Comparison of ENCODE assay signal across 21 cellular contexts in genomic region chr13:80858131-80858530, GRCh38.
DNase-seq lines count a peak whose midpoint lies in the region; ATAC-seq, FAIRE-seq and TF ChIP-seq lines count a peak whose summit lies in the region.
"Had no signal": no experiment of that assay in that cellular context is flagged by ENCODE, and none has a peak within 500 bp of the region (broad histone marks: within the 10 kb centered on the region; RNA-seq: fewer than 3 reads in every experiment).

No MANE protein-coding gene starts in this region.

- no peak overlapping the region for H2BK5ac ChIP-seq in neuronal stem cell (ENCODE audit: low read length)

- peaks cover 2% of the 10 kb centered on the region; the same call in 1 of the 3 replicates for H3K9me3 Mint-ChIP-seq in GM23338
- H3K9me3 Mint-ChIP-seq: IgD-negative memory B cell had no signal

- H3K79me2 ChIP-seq in GM23338 (replicated peaks; ENCODE audit: insufficient read depth) (no peaks in the 10 kb centered on the region), K562 (ENCODE audit: control insufficient read depth, insufficient read depth, low read length) (no peaks in the 10 kb centered on the region)

- no peak overlapping the region for H2BK120ac ChIP-seq in neuronal stem cell (ENCODE audit: low read depth, low read length)

- FAIRE-seq in K562 (lab: Jason Lieb, UNC): no peak
- FAIRE-seq: GM12892, GM18507, HepG2 had no signal

- no peak for TF ChIP-seq RAD21 in K562 (CRISPR knock-in tag; conservative IDR thresholded peaks at IDR 0.05 in 1 of 2, IDR thresholded peaks at IDR 0.05 in 1 of 2)

- H3K9ac ChIP-seq in HUES64 (ENCODE audit: low read depth, low read length): no peak overlapping the region
- H3K9ac ChIP-seq in K562 (ENCODE audit: insufficient read depth in 1 of 2, low read depth in 2 of 2, low read length in 2 of 2): no peak overlapping the region
- no peak overlapping the region for H3K9ac ChIP-seq in neuronal stem cell (ENCODE audit: low read depth, low read length, poor library complexity)
- H3K9ac ChIP-seq: BLaER1 had no signal

- DNase-seq in GM23338 (ENCODE audit: low spot score) (peak; percentile 27), K562 (ENCODE audit: extremely low read depth in 1 of 4, low spot score in 3 of 4) (no peak), neuronal stem cell (ENCODE audit: low spot score) (no peak), tibial artery (no peak), dedifferentiated amniotic fluid mesenchymal stem cell (ENCODE audit: extremely low spot score) (no peak)
- DNase-seq: 8988T; CD4-positive, alpha-beta memory T cell; DMS153; DMS79; GDM1; GOT3 had no signal

- H3K23ac ChIP-seq in neuronal stem cell (ENCODE audit: low read depth, low read length, poor library complexity): no peak overlapping the region

- peak overlapping the region; percentile 9; the same call in 1 of the 2 replicates for H3K4me2 ChIP-seq in GM23338
- no peak overlapping the region for H3K4me2 ChIP-seq in K562 (ENCODE audit: insufficient read depth, low read length)
- H3K4me2 ChIP-seq in neuronal stem cell (ENCODE audit: insufficient read depth, low read length, poor library complexity, severe bottlenecking): no peak overlapping the region
- H3K4me2 ChIP-seq: BLaER1 had no signal

- intact Hi-C loops in K562 (cut with micrococcal nuclease) (no loop called here), tibial artery (cut with DNase I; ENCODE audit: low total_unique reads) (no loop called here)

- in situ Hi-C loops in K562 (cut with MboI): no loop called here

- H2AK5ac ChIP-seq in neuronal stem cell (ENCODE audit: low read depth, low read length): no peak overlapping the region

- CTCF ChIA-PET in K562 (lab: Yijun Ruan, JAX; ENCODE audit: low intra/inter-chr PET ratio): no interaction called here

- no peak for TF ChIP-seq POLR2A in K562 (conservative IDR thresholded peaks at IDR 0.05)

- no peak for TF ChIP-seq CTCF in GM23338 (conservative IDR thresholded peaks at IDR 0.05; ENCODE audit: low read depth in 2 of 2)
- no peak for TF ChIP-seq CTCF in K562 (IDR thresholded peaks at IDR 0.05 in 2 of 3, conservative IDR thresholded peaks at IDR 0.05 in 1 of 3; ENCODE audit: insufficient read depth in 2 of 3, low read depth in 1 of 3, low read length in 3 of 3)
- TF ChIP-seq CTCF in tibial artery (IDR thresholded peaks at IDR 0.05): no peak

- no peaks in the 10 kb centered on the region for H3F3A ChIP-seq in GM23338 (replicated peaks; ENCODE audit: low read depth)

- H3K27me3 ChIP-seq in GM23338 (ENCODE audit: insufficient read depth) (no peaks in the 10 kb centered on the region), HUES64 (ENCODE audit: insufficient read depth, low read length) (no peaks in the 10 kb centered on the region), K562 (ENCODE audit: control insufficient read depth in 2 of 2, insufficient read depth in 2 of 2, low read length in 2 of 2) (no peaks in the 10 kb centered on the region), neuronal stem cell (ENCODE audit: control insufficient read depth in 3 of 3, insufficient read depth in 3 of 3, low read depth in 1 of 3, low read length in 3 of 3) (no peaks in the 10 kb centered on the region), tibial artery (no peaks in the 10 kb centered on the region)
- H3K27me3 ChIP-seq: BLaER1 had no signal

- H3K27me3 Mint-ChIP-seq in GM23338 (ENCODE audit: insufficient read depth, low read depth, poor library complexity): no peaks in the 10 kb centered on the region
- H3K27me3 Mint-ChIP-seq: CD4-positive, alpha-beta memory T cell; IgD-negative memory B cell had no signal

- peaks cover 11% of the 10 kb centered on the region for H3K4me1 Mint-ChIP-seq in GM23338
- H3K4me1 Mint-ChIP-seq: CD14-positive monocyte; CD4-positive, alpha-beta memory T cell; IgD-negative memory B cell had no signal

- no peak overlapping the region for H3K14ac ChIP-seq in neuronal stem cell (ENCODE audit: low read length)

- H3K4me1 ChIP-seq in GM23338 (ENCODE audit: insufficient read depth): peaks cover 14% of the 10 kb centered on the region
- H3K4me1 ChIP-seq in HUES64 (ENCODE audit: insufficient read depth, low read length): peaks cover 30% of the 10 kb centered on the region
- no peaks in the 10 kb centered on the region for H3K4me1 ChIP-seq in K562 (replicated peaks in 1 of 2; ENCODE audit: control insufficient read depth in 2 of 2, insufficient read depth in 2 of 2, low read length in 2 of 2)
- peaks cover 2 to 3% of the 10 kb centered on the region in 2 donors for H3K4me1 ChIP-seq in neuronal stem cell (ENCODE audit: control insufficient read depth in 2 of 2, insufficient read depth in 1 of 2, low read depth in 1 of 2, low read length in 2 of 2)
- no peaks in the 10 kb centered on the region for H3K4me1 ChIP-seq in tibial artery
- H3K4me1 ChIP-seq: HAP-1 had no signal

- H3K36me3 Mint-ChIP-seq in GM23338 (ENCODE audit: low read depth): no peaks in the 10 kb centered on the region
- H3K36me3 Mint-ChIP-seq: CD14-positive monocyte; CD4-positive, alpha-beta memory T cell; IgD-negative memory B cell had no signal

- H3K9me3 ChIP-seq in HUES64 (ENCODE audit: insufficient read depth, low read depth, low read length): no peaks in the 10 kb centered on the region
- no peaks in the 10 kb centered on the region; the same call in 1 of the 2 replicates for H3K9me3 ChIP-seq in K562 (replicated peaks; ENCODE audit: control insufficient read depth, insufficient read depth, low read depth, low read length)
- no peaks in the 10 kb centered on the region for H3K9me3 ChIP-seq in neuronal stem cell (replicated peaks in 1 of 2; ENCODE audit: control insufficient read depth in 2 of 2, insufficient read depth in 1 of 2, low read depth in 1 of 2, low read length in 2 of 2)
- no peaks in the 10 kb centered on the region for H3K9me3 ChIP-seq in tibial artery
- H3K9me3 ChIP-seq: BLaER1, HAP-1 had no signal

- POLR2A ChIA-PET in K562 (lab: Yijun Ruan, JAX): interaction anchor here (1.0 kb wide), 1 partner anchor 8 kb away, joined by 3 read pairs; no protein-coding TSS in a partner anchor

- H2BK15ac ChIP-seq in neuronal stem cell (ENCODE audit: low read length): no peak overlapping the region

- no TSS peak for BruUV-seq in K562 (replicated peaks; lab: Mats Ljungman, UMichigan)

- H4K8ac ChIP-seq in neuronal stem cell (ENCODE audit: low read depth, low read length): no peak overlapping the region

- H3K18ac ChIP-seq in neuronal stem cell (ENCODE audit: low read length): no peak overlapping the region

- no peaks in the 10 kb centered on the region for H3K9me2 ChIP-seq in GM23338 (ENCODE audit: insufficient read depth)

- H3K4me3 ChIP-seq in GM23338 (no peak overlapping the region), HUES64 (ENCODE audit: low read length) (no peak overlapping the region), K562 (no peak overlapping the region), neuronal stem cell (ENCODE audit: low read length in 2 of 2) (no peak overlapping the region), tibial artery (no peak overlapping the region)
- H3K4me3 ChIP-seq: BLaER1, HAP-1 had no signal

- no peaks in the 10 kb centered on the region for H3K79me1 ChIP-seq in neuronal stem cell (ENCODE audit: low read depth, low read length)

- H2AFZ ChIP-seq in GM23338: no peak overlapping the region
- H2AFZ ChIP-seq in K562 (ENCODE audit: low read depth, low read length): no peak overlapping the region
- no peak overlapping the region for H2AFZ ChIP-seq in neuronal stem cell (ENCODE audit: low read length)

- H4K20me1 ChIP-seq in GM23338 (replicated peaks; ENCODE audit: insufficient read depth) (no peaks in the 10 kb centered on the region), K562 (replicated peaks; ENCODE audit: control insufficient read depth, insufficient read depth, low read length) (no peaks in the 10 kb centered on the region)
- H4K20me1 ChIP-seq: BLaER1 had no signal

- H2BK12ac ChIP-seq in neuronal stem cell (ENCODE audit: low read length): no peak overlapping the region

- 86% methylated on average over 2 of the region's 2 CpGs for whole genome bisulfite sequencing in HUES64
- under 1% methylated on average over 2 of the region's 2 CpGs for WGBS in K562 (ENCODE audit: insufficient coverage, low coverage, missing lambda C conversion rate)
- WGBS in neuronal stem cell (ENCODE audit: extremely low coverage in 2 of 2, insufficient read length in 2 of 2, insufficient replicate concordance in 1 of 2), 2 donors: no CpG with 5 or more reads among the region's 2 CpGs

- 0 out of 2 replicates have a peak overlapping the region, but pooled peaks have one; percentile 8 for H3K27ac ChIP-seq in GM23338 (ENCODE audit: low read depth)
- H3K27ac ChIP-seq in HUES64 (ENCODE audit: low read depth, low read length): peak overlapping the region; percentile 21; the same call in 1 of the 2 replicates
- no peak overlapping the region for H3K27ac ChIP-seq in K562 (ENCODE audit: extremely low read depth, low read depth, low read length)
- H3K27ac ChIP-seq in neuronal stem cell (replicated peaks; ENCODE audit: low read length): peak overlapping the region; percentile 2
- no peak overlapping the region for H3K27ac ChIP-seq in tibial artery
- H3K27ac ChIP-seq: BLaER1, HL-60 had no signal

- no peak for TF ChIP-seq EP300 in K562 (IDR thresholded peaks at IDR 0.05; ENCODE audit: low read length)

- no peak overlapping the region for H3K4me3 Mint-ChIP-seq in GM23338
- H3K4me3 Mint-ChIP-seq: CD14-positive monocyte; CD4-positive, alpha-beta memory T cell; IgD-negative memory B cell had no signal

- peak; percentile 38; the same call in 1 of the 3 replicates for ATAC-seq in GM23338
- no peak for ATAC-seq in K562
- ATAC-seq in HG02973 (IDR thresholded peaks at IDR 0.05; ENCODE audit: unreplicated experiment): no peak
- ATAC-seq: HepG2 had no signal

- no peaks in the 10 kb centered on the region for H3K9me1 ChIP-seq in K562 (ENCODE audit: control insufficient read depth, insufficient read depth, low read length)

- H3K27ac Mint-ChIP-seq in GM23338: no peak overlapping the region
- H3K27ac Mint-ChIP-seq: CD14-positive monocyte; CD4-positive, alpha-beta memory T cell; IgD-negative memory B cell had no signal

- no peak overlapping the region for H4K91ac ChIP-seq in neuronal stem cell (ENCODE audit: low read depth, low read length, poor library complexity)

- H3K36me3 ChIP-seq in GM23338 (ENCODE audit: insufficient read depth) (no peaks in the 10 kb centered on the region), HUES64 (ENCODE audit: insufficient read depth, low read length) (no peaks in the 10 kb centered on the region), K562 (ENCODE audit: control insufficient read depth, insufficient read depth, low read length) (no peaks in the 10 kb centered on the region), neuronal stem cell (replicated peaks in 1 of 2; ENCODE audit: control insufficient read depth in 2 of 2, insufficient read depth in 2 of 2, low read length in 2 of 2) (no peaks in the 10 kb centered on the region), tibial artery (no peaks in the 10 kb centered on the region)
- H3K36me3 ChIP-seq: BLaER1, HAP-1 had no signal

- no peak overlapping the region for H3K4ac ChIP-seq in neuronal stem cell (ENCODE audit: low read length)

TF ChIP-seq in GM23338, 12 proteins besides CTCF, POLR2A, EP300 and RAD21 (continues in another document):
- TF ChIP-seq EZH2 (IDR thresholded peaks at IDR 0.05; ENCODE audit: low read depth, unreplicated experiment): no peak
- peak; percentile 78 for TF ChIP-seq NANOG (IDR thresholded peaks at IDR 0.05; ENCODE audit: borderline replicate concordance)

TF ChIP-seq in K562, 482 proteins besides CTCF, POLR2A, EP300 and RAD21 (continues in another document):
- no peak for TF ChIP-seq ILK (tag; IDR thresholded peaks at IDR 0.05; ENCODE audit: borderline replicate concordance, low read depth)

Comparison
In these comparisons a context has a peak if more than half of its experiments do, and no peak if none do; other contexts are left out.
1. H3K27ac ChIP-seq: peak in GM23338 (single experiment), HUES64 (single experiment) and neuronal stem cell (single experiment); none in K562 (single experiment) and tibial artery (0 of 2).